In genomic region chr6:53451165-53451564, GRCh38 we compare ENCODE assay signal across 10 cellular contexts.
"Had no signal": no experiment of that assay in that cellular context is flagged by ENCODE, and none has a peak within 500 bp of the region (broad histone marks: within the 10 kb centered on the region; RNA-seq: fewer than 3 reads in every experiment).

No MANE protein-coding gene starts in this region.

- FAIRE-seq: H1, H54 had no signal

- H3K9me3 ChIP-seq: HAP-1 had no signal

- H3K4me3 ChIP-seq: GM23338, HAP-1 had no signal

- H3K36me3 ChIP-seq: HAP-1 had no signal

- H3K4me1 ChIP-seq: HAP-1 had no signal

- ATAC-seq: GM23338, HCT116 had no signal

- H2AFZ ChIP-seq: GM23338 had no signal

- DNase-seq: GOT3, H7, H9, HCEC 1CT, HFFc6 had no signal

- H3K4me2 ChIP-seq: GM23338 had no signal
